ENCODE assay signal across 26 cellular contexts in the genomic region with DNA sequence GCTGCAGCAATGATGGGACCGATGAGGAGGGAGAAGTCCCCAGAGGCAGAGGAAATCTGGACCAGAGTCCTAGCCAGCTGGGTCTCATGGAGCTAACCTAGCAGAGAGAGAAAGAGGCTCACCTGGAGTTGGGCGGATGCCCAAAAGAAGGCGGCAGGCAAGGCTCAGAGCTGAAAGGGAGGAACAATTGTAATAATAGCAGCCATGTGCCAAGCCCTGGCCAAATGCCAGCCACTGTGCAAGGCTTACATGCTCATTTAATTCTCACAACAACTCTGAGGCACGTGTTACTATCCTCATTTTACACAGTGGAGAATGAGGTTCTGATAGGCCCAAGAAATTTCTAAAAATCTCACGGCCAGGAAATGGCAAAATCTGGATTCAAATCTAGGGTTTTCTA. TPM values are rescaled to one million over a fixed set of nuclear protein-coding genes. Genes with fewer than 3 reads are reported as not detected.
DNase-seq lines count a peak whose midpoint lies in the region; ATAC-seq, FAIRE-seq and TF ChIP-seq lines count a peak whose summit lies in the region.
"Had no signal": no experiment of that assay in that cellular context is flagged by ENCODE, and none has a peak within 500 bp of the region (broad histone marks: within the 10 kb centered on the region; RNA-seq: fewer than 3 reads in every experiment).

No MANE protein-coding gene starts in this region.

- H2AFZ ChIP-seq in K562 (ENCODE audit: low read depth, low read length): no peak overlapping the region

- no peak for TF ChIP-seq POLR2A in K562 (conservative IDR thresholded peaks at IDR 0.05)
- no peak for TF ChIP-seq POLR2A in transverse colon (IDR thresholded peaks at IDR 0.05)

- H3K27ac Mint-ChIP-seq in activated naive CD4-positive, alpha-beta T cell treated with anti-CD3 and anti-CD28 coated beads, Interleukin-2, amount 50 U/mL, for 24 hours: peak overlapping the region; percentile 6
- H3K27ac Mint-ChIP-seq: effector memory CD8-positive, alpha-beta T cell; mesothelial cell of epicardium; nephron progenitor cell; T-helper 2 cell treated with Interferon-gamma antibody and Interleukin-4, amounts not matched to agents 5 μg/mL and 100 μg/mL, for 36 hours had no signal

- peaks cover 24 to 50% of the 10 kb centered on the region in 2 experiments for H3K27me3 ChIP-seq in K562 (ENCODE audit: control insufficient read depth in 2 of 2, insufficient read depth in 2 of 2, low read length in 2 of 2)
- H3K27me3 ChIP-seq in transverse colon: no peaks in the 10 kb centered on the region
- H3K27me3 ChIP-seq: suprapubic skin had no signal

- TF ChIP-seq EP300 in K562 (IDR thresholded peaks at IDR 0.05; ENCODE audit: low read length) (no peak), transverse colon (IDR thresholded peaks at IDR 0.05; ENCODE audit: low read depth) (no peak)

- H3K9ac ChIP-seq in K562 (ENCODE audit: insufficient read depth in 1 of 2, low read depth in 2 of 2, low read length in 2 of 2): no peak overlapping the region

- H3K9me3 ChIP-seq in K562 (replicated peaks; ENCODE audit: control insufficient read depth, insufficient read depth, low read depth, low read length) (no peaks in the 10 kb centered on the region), transverse colon (no peaks in the 10 kb centered on the region)

- no TSS peak for BruUV-seq in K562 (replicated peaks; lab: Mats Ljungman, UMichigan)

- in situ Hi-C loops in K562 (cut with MboI) (no loop called here), transverse colon (cut with MboI; ENCODE audit: low pct_ligation_motif_present in 1 of 4, low pct_unique_long_range_greater_than_20kb in 1 of 4, low sequenced_read_pairs in 3 of 4) (no loop called here)

- no peaks in the 10 kb centered on the region for H3K79me2 ChIP-seq in K562 (ENCODE audit: control insufficient read depth, insufficient read depth, low read length)

- H3K9me1 ChIP-seq in K562 (ENCODE audit: control insufficient read depth, insufficient read depth, low read length): no peaks in the 10 kb centered on the region

- H4K20me1 ChIP-seq in K562 (replicated peaks; ENCODE audit: control insufficient read depth, insufficient read depth, low read length): no peaks in the 10 kb centered on the region

- DNase-seq in activated naive CD4-positive, alpha-beta T cell treated with anti-CD3 and anti-CD28 coated beads, Interleukin-2, amount 50 U/mL, for 16 hours: no peak
- DNase-seq in NCI-H2081 treated with DMSO at 0.1 percent for 48 hours (lab: John Stamatoyannopoulos, UW) (peak; percentile 70), K562 (ENCODE audit: extremely low read depth in 1 of 4, low spot score in 3 of 4) (no peak), transverse colon (peak; percentile 48), frontal cortex (ENCODE audit: low spot score in 2 of 2) (no peak), dermis blood vessel endothelial cell (no peak)
- DNase-seq in activated T-cell treated with anti-CD3 and anti-CD28 coated beads, Interleukin-2, amount 50 U/mL, for 4 hours: no peak
- DNase-seq: activated CD4-positive, alpha-beta T cell treated with anti-CD3 and anti-CD28 coated beads, Interleukin-2, amount 50 U/mL, for 4 hours; activated naive CD4-positive, alpha-beta T cell treated with Interleukin-2 at 50 U/mL for 16 hours; DMS53; effector memory CD8-positive, alpha-beta T cell; IMR-90; MM.1S; NCI-H2227 treated with DMSO at 0.1 percent for 48 hours; nephron progenitor cell; WERI-Rb-1 had no signal

- peaks cover 5% of the 10 kb centered on the region for H3K36me3 Mint-ChIP-seq in activated naive CD4-positive, alpha-beta T cell treated with anti-CD3 and anti-CD28 coated beads, Interleukin-2, amount 50 U/mL, for 24 hours
- H3K36me3 Mint-ChIP-seq in activated T-cell treated with anti-CD3 and anti-CD28 coated beads, Interleukin-2, amount 50 U/mL, for 4 hours (ENCODE audit: insufficient read depth): no peaks in the 10 kb centered on the region
- H3K36me3 Mint-ChIP-seq: mesothelial cell of epicardium had no signal

- CTCF ChIA-PET in K562 (lab: Yijun Ruan, JAX; ENCODE audit: low intra/inter-chr PET ratio): no interaction called here

- POLR2A ChIA-PET in K562 (lab: Yijun Ruan, JAX): no interaction called here

- TF ChIP-seq RAD21 in K562 (CRISPR knock-in tag; conservative IDR thresholded peaks at IDR 0.05 in 1 of 2, IDR thresholded peaks at IDR 0.05 in 1 of 2): no peak

- no peak overlapping the region for H3K4me3 ChIP-seq in K562
- no peak overlapping the region for H3K4me3 ChIP-seq in transverse colon
- H3K4me3 ChIP-seq: suprapubic skin had no signal

- FAIRE-seq in K562 (lab: Jason Lieb, UNC) (no peak), frontal cortex (lab: Jason Lieb, UNC) (no peak)

- intact Hi-C loops in K562 (cut with micrococcal nuclease): no loop called here
- intact Hi-C loops in transverse colon (cut with DNase I; ENCODE audit: low total_unique reads): no loop called here

- WGBS in K562 (ENCODE audit: insufficient coverage, low coverage, missing lambda C conversion rate): 4% methylated on average over 5 of the region's 5 CpGs
- WGBS in transverse colon (ENCODE audit: low coverage in 1 of 2), 2 donors: 61 to 70% methylated on average over 5 of the region's 5 CpGs

- H3K4me1 ChIP-seq in K562 (replicated peaks in 1 of 2; ENCODE audit: control insufficient read depth in 2 of 2, insufficient read depth in 2 of 2, low read length in 2 of 2): peaks cover 0 to 3% of the 10 kb centered on the region in 2 experiments; a peak in 3 of 5 replicates
- H3K4me1 ChIP-seq in transverse colon: no peaks in the 10 kb centered on the region
- H3K4me1 ChIP-seq: suprapubic skin had no signal

- no peaks in the 10 kb centered on the region for H3K9me3 Mint-ChIP-seq in activated naive CD4-positive, alpha-beta T cell treated with anti-CD3 and anti-CD28 coated beads, Interleukin-2, amount 50 U/mL, for 24 hours
- peaks cover 8% of the 10 kb centered on the region for H3K9me3 Mint-ChIP-seq in activated T-cell treated with anti-CD3 and anti-CD28 coated beads, Interleukin-2, amount 50 U/mL, for 4 hours
- H3K9me3 Mint-ChIP-seq: effector memory CD8-positive, alpha-beta T cell; T-helper 2 cell treated with Interferon-gamma antibody and Interleukin-4, amounts not matched to agents 5 μg/mL and 100 μg/mL, for 36 hours had no signal

- peaks cover 4% of the 10 kb centered on the region for H3K4me1 Mint-ChIP-seq in activated naive CD4-positive, alpha-beta T cell treated with anti-CD3 and anti-CD28 coated beads, Interleukin-2, amount 50 U/mL, for 24 hours
- peaks cover 2% of the 10 kb centered on the region for H3K4me1 Mint-ChIP-seq in activated T-cell treated with anti-CD3 and anti-CD28 coated beads, Interleukin-2, amount 50 U/mL, for 4 hours (ENCODE audit: low read depth)
- H3K4me1 Mint-ChIP-seq: mesothelial cell of epicardium had no signal

- no peak for TF ChIP-seq CTCF in K562 (IDR thresholded peaks at IDR 0.05 in 2 of 3, conservative IDR thresholded peaks at IDR 0.05 in 1 of 3; ENCODE audit: insufficient read depth in 2 of 3, low read depth in 1 of 3, low read length in 3 of 3)
- TF ChIP-seq CTCF in transverse colon (IDR thresholded peaks at IDR 0.05): no peak

- no peaks in the 10 kb centered on the region for H3K36me3 ChIP-seq in K562 (ENCODE audit: control insufficient read depth, insufficient read depth, low read length)
- no peaks in the 10 kb centered on the region for H3K36me3 ChIP-seq in transverse colon
- H3K36me3 ChIP-seq: suprapubic skin, WERI-Rb-1 had no signal

- ATAC-seq in K562: no peak
- no peak for ATAC-seq in activated T-cell treated with anti-CD3 and anti-CD28 coated beads, Interleukin-2, amount 50 U/mL, for 4 hours
- ATAC-seq: effector memory CD8-positive, alpha-beta T cell; SK-N-SH treated with all-trans-retinoic acid at 6 μM for 48 hours had no signal

- no peak overlapping the region for H3K27ac ChIP-seq in K562 (ENCODE audit: extremely low read depth, low read depth, low read length)
- H3K27ac ChIP-seq in transverse colon: no peak overlapping the region
- H3K27ac ChIP-seq: C4-2B, HL-60, suprapubic skin, WERI-Rb-1 had no signal

- no peaks in the 10 kb centered on the region for H3K27me3 Mint-ChIP-seq in activated naive CD4-positive, alpha-beta T cell treated with anti-CD3 and anti-CD28 coated beads, Interleukin-2, amount 50 U/mL, for 24 hours
- H3K27me3 Mint-ChIP-seq in activated T-cell treated with anti-CD3 and anti-CD28 coated beads, Interleukin-2, amount 50 U/mL, for 4 hours (ENCODE audit: low read depth): peaks cover 16% of the 10 kb centered on the region

- no peak overlapping the region for H3K4me3 Mint-ChIP-seq in activated naive CD4-positive, alpha-beta T cell treated with anti-CD3 and anti-CD28 coated beads, Interleukin-2, amount 50 U/mL, for 24 hours
- H3K4me3 Mint-ChIP-seq in activated T-cell treated with anti-CD3 and anti-CD28 coated beads, Interleukin-2, amount 50 U/mL, for 4 hours: no peak overlapping the region
- H3K4me3 Mint-ChIP-seq: effector memory CD8-positive, alpha-beta T cell; mesothelial cell of epicardium; nephron progenitor cell; T-helper 2 cell treated with Interferon-gamma antibody and Interleukin-4, amounts not matched to agents 5 μg/mL and 100 μg/mL, for 36 hours had no signal

- no peak overlapping the region for H3K4me2 ChIP-seq in K562 (ENCODE audit: insufficient read depth, low read length)

TF ChIP-seq in K562, 482 proteins besides CTCF, POLR2A, EP300 and RAD21 (continues in another document):
- TF ChIP-seq NFIC (IDR thresholded peaks at IDR 0.05): 0 out of 2 replicates have a peak, but pooled peaks have one; percentile 45

RNA-seq across cellular contexts. Expression of gene ZNF648, which starts 50.0 kb away (rescaled TPM):
- total RNA-seq in K562 (2011; cell fraction: chromatin; rRNA removed; ENCODE audit: low replicate concordance): not detected in 2 replicates
- not detected in 2 replicates for total RNA-seq in K562 (2011; cell fraction: nucleolus; rRNA removed)
- 0.07 TPM in 1 of 2 replicates, not detected in the other for total RNA-seq in K562 (2011; cell fraction: nucleoplasm; rRNA removed)
- 0.18 and 0.20 TPM in 2 replicates for total RNA-seq in K562 (2014; rRNA removed)
- total RNA-seq in K562 (2014; rRNA removed; fragmentation: Illumina TruSeq; extraction: Trizol): 0.06 and 0.15 TPM in 2 replicates
- total RNA-seq in K562 (2015; rRNA removed; fragmentation: Illumina TruSeq; extraction: Trizol): 0.11 and 0.34 TPM in 2 replicates
- 0.22 and 0.27 TPM in 2 replicates for total RNA-seq in K562 (2021)
- polyA plus RNA-seq in K562 (2011; rRNA removed): not detected in 2 replicates
- not detected in 2 replicates for polyA plus RNA-seq in K562 (2011; cell fraction: cytosol; rRNA removed)
- not detected in 2 replicates for polyA plus RNA-seq in K562 (2011; cell fraction: nucleus; rRNA removed)
- polyA plus RNA-seq in K562 (2012): 0.10 and 0.14 TPM in 2 replicates
- 0.18 and 0.21 TPM in 2 replicates for polyA plus RNA-seq in K562 (2014; fragmentation: Illumina TruSeq; extraction: Trizol)
- under 1 TPM in 1 of 2 experiments, not detected in 1; 0.06 TPM for polyA plus RNA-seq in K562 (2014; fragmentation: Nextera tagmentation; extraction: Ambion mirVana)
- polyA plus RNA-seq in K562 (2014; rRNA removed): 0.11 and 0.25 TPM in 2 replicates
- polyA minus RNA-seq in K562 (2011; rRNA and poly(A)+ RNA removed): not detected in 2 replicates
- polyA minus RNA-seq in K562 (2011; cell fraction: cytosol; rRNA and poly(A)+ RNA removed): not detected in 2 replicates
- not detected in 2 replicates for polyA minus RNA-seq in K562 (2011; cell fraction: nucleus; rRNA and poly(A)+ RNA removed)
- total RNA-seq in transverse colon: under 1 TPM in 2 of 4 donors, not detected in 2; 0.14 to 0.48 TPM
- total RNA-seq in frontal cortex: under 0.01 TPM
- not detected for total RNA-seq in activated T-cell treated with anti-CD3 and anti-CD28 coated beads, Interleukin-2, amount 50 U/mL, for 4 hours
- total RNA-seq in dermis blood vessel endothelial cell: not detected in 2 replicates
- total RNA-seq: chondrocyte, IMR-90, posterior vena cava, RPMI7951 had no signal
- polyA plus RNA-seq: IMR-90 had no signal

Comparison
In these comparisons a context has a peak if more than half of its experiments do, and no peak if none do; other contexts are left out.
1. DNase-seq: peak in NCI-H2081 treated with DMSO at 0.1 percent for 48 hours (single experiment) and transverse colon (single experiment); none in activated naive CD4-positive, alpha-beta T cell treated with anti-CD3 and anti-CD28 coated beads, Interleukin-2, amount 50 U/mL, for 16 hours (single experiment), K562 (0 of 4), frontal cortex (0 of 2), activated T-cell treated with anti-CD3 and anti-CD28 coated beads, Interleukin-2, amount 50 U/mL, for 4 hours (single experiment) and dermis blood vessel endothelial cell (single experiment).